3 cellular contexts compared by ENCODE assay signal in genomic region chr16:89985219-89985618, GRCh38.
TF ChIP-seq lines count a peak whose summit lies in the region.

No MANE protein-coding gene starts in this region.

TF ChIP-seq in HepG2, 621 proteins besides CTCF, POLR2A, EP300 and RAD21:
- TF ChIP-seq RBM22 (optimal IDR thresholded peaks at IDR 0.05; ENCODE audit: low read length), result peak; percentile 73
- no peak for TF ChIP-seq RAD51 (IDR thresholded peaks at IDR 0.05; ENCODE audit: borderline replicate concordance)

TF ChIP-seq in IMR-90, 13 proteins besides CTCF, POLR2A, EP300 and RAD21:
- TF ChIP-seq MAZ (IDR thresholded peaks at IDR 0.05; ENCODE audit: borderline replicate concordance, low read depth, low read length) (no peak), MAFK (IDR thresholded peaks at IDR 0.05; ENCODE audit: low read depth, low read length) (no peak), CEBPB (IDR thresholded peaks at IDR 0.05; ENCODE audit: low read depth, low read length) (no peak), BHLHE40 (IDR thresholded peaks at IDR 0.05; ENCODE audit: low read depth, low read length) (no peak), FOS (IDR thresholded peaks at IDR 0.05; ENCODE audit: low read depth, low read length) (no peak), MXI1 (IDR thresholded peaks at IDR 0.05; ENCODE audit: borderline replicate concordance, low read depth, low read length) (no peak), RCOR1 (IDR thresholded peaks at IDR 0.05; ENCODE audit: insufficient replicate concordance, low read length) (no peak), SMC3 (IDR thresholded peaks at IDR 0.05; ENCODE audit: low read depth, low read length) (no peak), USF2 (IDR thresholded peaks at IDR 0.05; ENCODE audit: low read depth, low read length) (no peak)

TF ChIP-seq in K562, 482 proteins besides CTCF, POLR2A, EP300 and RAD21:
- no peak for TF ChIP-seq ELF1 (tag; IDR thresholded peaks at IDR 0.05)
- no peak for TF ChIP-seq SOX6 (IDR thresholded peaks at IDR 0.05)
- no peak for TF ChIP-seq TCF7 (IDR thresholded peaks at IDR 0.05; ENCODE audit: borderline replicate concordance)
- no peak for TF ChIP-seq ZNF57 (CRISPR knock-in tag; IDR thresholded peaks at IDR 0.05)
- no peak for TF ChIP-seq MBD1 (CRISPR knock-in tag; IDR thresholded peaks at IDR 0.05)
- TF ChIP-seq ZNF395 (CRISPR knock-in tag; IDR thresholded peaks at IDR 0.05), result no peak
- TF ChIP-seq E2F4 (CRISPR knock-in tag; IDR thresholded peaks at IDR 0.05; ENCODE audit: low read depth), result no peak
- TF ChIP-seq MXI1 (IDR thresholded peaks at IDR 0.05; ENCODE audit: low read depth, low read length), result no peak
- no peak for TF ChIP-seq RBM22 (IDR thresholded peaks at IDR 0.05; ENCODE audit: low read depth, low read length, poor library complexity, severe bottlenecking)
- TF ChIP-seq SETDB1 (IDR thresholded peaks at IDR 0.05; ENCODE audit: low read length), result no peak
- TF ChIP-seq PCBP2 (IDR thresholded peaks at IDR 0.05; ENCODE audit: low read depth, low read length, poor library complexity, severe bottlenecking), result no peak
